Comparison of ENCODE assay signal across 21 cellular contexts in genomic region chr7:101983147-101983811, GRCh38.
"Had no signal": no experiment of that assay in that cellular context is flagged by ENCODE, and none has a peak within 500 bp of the region (broad histone marks: within the 10 kb centered on the region; RNA-seq: fewer than 3 reads in every experiment).

No MANE protein-coding gene starts in this region.

- DNase-seq: activated CD4-positive, alpha-beta memory T cell treated with anti-CD3 and anti-CD28 coated beads for 36 hours; activated CD4-positive, alpha-beta T cell treated with anti-CD3 and anti-CD28 coated beads for 4 hours; activated CD4-positive, CD25-positive, alpha-beta regulatory T cell; activated effector memory CD4-positive, alpha-beta T cell treated with anti-CD3 and anti-CD28 coated beads, Interleukin-2, amount 50 U/mL, for 16 hours; activated naive CD4-positive, alpha-beta T cell treated with anti-CD3 and anti-CD28 coated beads, Interleukin-2, amount 10 ng/mL, durations not matched to agents 7 days and 5 days; activated T-cell treated with anti-CD3 and anti-CD28 coated beads, Interleukin-2, amount 50 U/mL, for 72 hours; amygdala; dorsolateral prefrontal cortex; heart left ventricle; islet precursor cell; left cardiac atrium; pancreas; stimulated activated CD4-positive, alpha-beta T cell treated with anti-CD3 and anti-CD28 coated beads, Interleukin-12 subunit alpha, Interleukin-12 subunit beta, amount 100 ng/mL, for 4 hours; stimulated activated CD4-positive, alpha-beta T cell treated with anti-CD3 and anti-CD28 coated beads, Interleukin-4, amount 100 ng/mL, for 4 hours; substantia nigra; thyroid gland had no signal

- H3K9me3 ChIP-seq: colonic mucosa, gastroesophageal sphincter, heart left ventricle, neutrophil, pancreas, thyroid gland had no signal

- FAIRE-seq: bronchial epithelial cell, pancreas had no signal

- H3K27ac ChIP-seq: dorsolateral prefrontal cortex, gastroesophageal sphincter, heart left ventricle, neutrophil, pancreas, thyroid gland had no signal

- ATAC-seq: activated T-cell treated with anti-CD3 and anti-CD28 coated beads, Interleukin-2, amount 50 U/mL, for 72 hours; gastroesophageal sphincter; heart left ventricle; left cardiac atrium; pancreas; right cardiac atrium had no signal

- H3K36me3 ChIP-seq: colonic mucosa, gastroesophageal sphincter, heart left ventricle, pancreas, thyroid gland had no signal

- H3K4me3 ChIP-seq: colonic mucosa, dorsolateral prefrontal cortex, gastroesophageal sphincter, heart left ventricle, pancreas, thyroid gland had no signal

- H3K27me3 ChIP-seq: colonic mucosa, dorsolateral prefrontal cortex, gastroesophageal sphincter, heart left ventricle, neutrophil, pancreas, thyroid gland had no signal

- H3K4me1 ChIP-seq: colonic mucosa, pancreas had no signal
